Comparison of ENCODE assay signal across 14 cellular contexts in genomic region chr9:107112707-107113243, GRCh38.
A peak's percentile ranks its signal among the peaks of the same experiment; 100 is the strongest.
DNase-seq lines count a peak whose midpoint lies in the region; ATAC-seq, FAIRE-seq and TF ChIP-seq lines count a peak whose summit lies in the region.
"Had no signal": no experiment of that assay in that cellular context is flagged by ENCODE, and none has a peak within 500 bp of the region (broad histone marks: within the 10 kb centered on the region; RNA-seq: fewer than 3 reads in every experiment).

No MANE protein-coding gene starts in this region.

- CTCF ChIA-PET in GM12878 (lab: Yijun Ruan, JAX), result no interaction called here
- CTCF ChIA-PET in Calu3 (lab: Charles Lee), result no interaction called here

- in situ Hi-C loops in GM12878 (cut with MboI), result no loop called here

- H3K4me3 Mint-ChIP-seq in Calu3 (ENCODE audit: low read depth, unreplicated experiment), result no peak overlapping the region
- H3K4me3 Mint-ChIP-seq: CD8-positive, alpha-beta memory T cell had no signal

- TF ChIP-seq EP300 in GM12878 (IDR thresholded peaks at IDR 0.05; ENCODE audit: borderline replicate concordance in 1 of 2, control insufficient read depth in 1 of 2, low read depth in 2 of 2, low read length in 2 of 2), result 0 out of 4 replicates have a peak, but pooled peaks of 1 of the 2 experiments have one; percentile 27

- no peak overlapping the region for H3K9ac ChIP-seq in GM12878 (ENCODE audit: control insufficient read depth, insufficient read depth, low read length)

- no peak overlapping the region for H3K4me3 ChIP-seq in GM12878
- H3K4me3 ChIP-seq: Peyer's patch had no signal

- SMC1A ChIA-PET in GM12878 (lab: Charles Lee; ENCODE audit: uncharacterized antibody, unreplicated experiment), result no interaction called here

- TF ChIP-seq CTCF in GM12878 (IDR thresholded peaks at IDR 0.05 in 2 of 3, conservative IDR thresholded peaks at IDR 0.05 in 1 of 3; ENCODE audit: control insufficient read depth in 2 of 3, extremely low read depth in 1 of 3, insufficient read depth in 1 of 3, low read depth in 3 of 3, low read length in 3 of 3) (no peak), Calu3 (IDR thresholded peaks at IDR 0.05; ENCODE audit: unreplicated experiment) (no peak)

- H3K4me1 ChIP-seq in GM12878 (ENCODE audit: control insufficient read depth, insufficient read depth, low read length), result peaks cover 14% of the 10 kb centered on the region
- H3K4me1 ChIP-seq: Peyer's patch had no signal

- no peak overlapping the region; the same call in 1 of the 2 replicates for H3K27ac ChIP-seq in GM12878 (ENCODE audit: control insufficient read depth, insufficient read depth)
- H3K27ac ChIP-seq: Peyer's patch had no signal

- peak; percentile 48 for ATAC-seq in GM18873 (IDR thresholded peaks at IDR 0.05; ENCODE audit: low FRiP score, unreplicated experiment)
- ATAC-seq in GM21576 (IDR thresholded peaks at IDR 0.05; ENCODE audit: unreplicated experiment), result peak; percentile 85
- peak; percentile 88 for ATAC-seq in HG03103 (IDR thresholded peaks at IDR 0.05; ENCODE audit: low read depth, unreplicated experiment)
- peak; percentile 96 for ATAC-seq in GM12878
- ATAC-seq: activated naive CD4-positive, alpha-beta T cell treated with anti-CD3 and anti-CD28 coated beads, Interleukin-2, amount 50 U/mL, for 72 hours had no signal

- intact Hi-C loops in GM12878 (cut with micrococcal nuclease; ENCODE audit: unreplicated experiment), result loop anchor here (1.0 kb wide), 1 partner anchor 74 kb away; no protein-coding TSS in a partner anchor
- intact Hi-C loops in Calu3 (cut with micrococcal nuclease; ENCODE audit: unreplicated experiment), result no loop called here

- no peak for TF ChIP-seq POLR2A in GM12878 (IDR thresholded peaks at IDR 0.05; ENCODE audit: low read depth, low read length)

- no peak for TF ChIP-seq RAD21 in GM12878 (IDR thresholded peaks at IDR 0.05; ENCODE audit: insufficient read depth, low read depth, low read length)

- BruUV-seq in GM12878 (replicated peaks; lab: Mats Ljungman, UMichigan), result no TSS peak
- no TSS peak for BruUV-seq in Calu3 (replicated peaks; lab: Mats Ljungman, UMichigan)

- H3K4me1 Mint-ChIP-seq in Calu3 (ENCODE audit: low read depth, unreplicated experiment), result no peaks in the 10 kb centered on the region

- no peaks in the 10 kb centered on the region for H3K9me3 Mint-ChIP-seq in Calu3 (ENCODE audit: low read depth, unreplicated experiment)

- H3K27me3 Mint-ChIP-seq in Calu3 (ENCODE audit: unreplicated experiment), result peaks cover 69% of the 10 kb centered on the region

- 0% methylated on average over 1 of the region's 1 CpG for WGBS in GM12878 (ENCODE audit: insufficient coverage, insufficient replicate concordance, low lambda C conversion rate, missing lambda C conversion rate)

- H3K9me3 ChIP-seq in GM12878 (replicated peaks; ENCODE audit: control insufficient read depth, insufficient read depth, low read length), result no peaks in the 10 kb centered on the region
- H3K9me3 ChIP-seq: Peyer's patch had no signal

- FAIRE-seq in GM12878 (lab: Jason Lieb, UNC), result no peak

- no peaks in the 10 kb centered on the region for H3K36me3 Mint-ChIP-seq in Calu3 (ENCODE audit: insufficient read depth, unreplicated experiment)
- H3K36me3 Mint-ChIP-seq: activated naive CD4-positive, alpha-beta T cell treated with anti-CD3 and anti-CD28 coated beads, Interleukin-2, amount 50 U/mL, for 72 hours; CD8-positive, alpha-beta memory T cell had no signal

- RAD21 ChIA-PET in GM12878 (lab: Charles Lee; ENCODE audit: unreplicated experiment), result no interaction called here

- POLR2A ChIA-PET in GM12878 (lab: Charles Lee), result interaction anchor here (0.7 kb wide), 1 partner anchor 69 kb away, joined by 3 read pairs; no protein-coding TSS in a partner anchor

- H3K79me2 ChIP-seq in GM12878 (ENCODE audit: control insufficient read depth, insufficient read depth, low read length), result no peaks in the 10 kb centered on the region

- H3K27me3 ChIP-seq in GM12878 (replicated peaks in 1 of 2; ENCODE audit: control insufficient read depth in 2 of 2, insufficient read depth in 2 of 2, low read length in 1 of 2), result no peaks in the 10 kb centered on the region; a peak in 1 of 4 replicates
- H3K27me3 ChIP-seq: Peyer's patch had no signal

- H2AFZ ChIP-seq in GM12878 (ENCODE audit: control insufficient read depth, low read depth, low read length), result no peak overlapping the region

- DNase-seq in GM12878 (ENCODE audit: low read depth, low spot score), result peak; percentile 27
- DNase-seq in NCI-H345 treated with DMSO at 0.1 percent for 48 hours (lab: John Stamatoyannopoulos, UW; ENCODE audit: unreplicated experiment), result no peak
- no peak for DNase-seq in NCI-H1048 (lab: John Stamatoyannopoulos, UW)
- no peak for DNase-seq in Calu3
- DNase-seq: CD8-positive, alpha-beta memory T cell; NCI-H2171 treated with DMSO at 0.1 percent for 48 hours; Peyer's patch; posterior cingulate gyrus; stimulated activated naive CD4-positive, alpha-beta T cell treated with Interleukin-2 at 50 U/mL for 16 hours; T-helper 2 cell had no signal

- H3K36me3 ChIP-seq in GM12878 (ENCODE audit: control insufficient read depth in 2 of 2, insufficient read depth in 2 of 2, low read length in 1 of 2), result no peaks in the 10 kb centered on the region
- H3K36me3 ChIP-seq: Peyer's patch had no signal

- H3K27ac Mint-ChIP-seq in Calu3 (ENCODE audit: unreplicated experiment), result no peak overlapping the region
- H3K27ac Mint-ChIP-seq: activated naive CD4-positive, alpha-beta T cell treated with anti-CD3 and anti-CD28 coated beads, Interleukin-2, amount 50 U/mL, for 72 hours had no signal

- H3K4me2 ChIP-seq in GM12878 (ENCODE audit: control insufficient read depth, insufficient read depth), result peak overlapping the region; percentile 27; the same call in 1 of the 2 replicates

- H4K20me1 ChIP-seq in GM12878 (ENCODE audit: control insufficient read depth, insufficient read depth), result no peaks in the 10 kb centered on the region

TF ChIP-seq in GM12878, 131 proteins besides CTCF, POLR2A, EP300 and RAD21 (continues in another document):
- TF ChIP-seq CBFB (IDR thresholded peaks at IDR 0.05; ENCODE audit: low read depth) (no peak), MYB (IDR thresholded peaks at IDR 0.05; ENCODE audit: borderline replicate concordance, low read depth, low read length) (no peak), E2F4 (IDR thresholded peaks at IDR 0.05; ENCODE audit: low read depth, low read length) (no peak), PKNOX1 (IDR thresholded peaks at IDR 0.05) (no peak), RAD51 (IDR thresholded peaks at IDR 0.05) (no peak), ESRRA (IDR thresholded peaks at IDR 0.05; ENCODE audit: low read length) (no peak), IKZF2 (IDR thresholded peaks at IDR 0.05) (peak; percentile 55 to 65; a peak in 2 of 4 replicates), E2F8 (IDR thresholded peaks at IDR 0.05; ENCODE audit: low read depth, partially characterized antibody) (no peak), POLR2AphosphoS2 (IDR thresholded peaks at IDR 0.05; ENCODE audit: low read depth, low read length) (no peak)
- TF ChIP-seq, protein P1, sequence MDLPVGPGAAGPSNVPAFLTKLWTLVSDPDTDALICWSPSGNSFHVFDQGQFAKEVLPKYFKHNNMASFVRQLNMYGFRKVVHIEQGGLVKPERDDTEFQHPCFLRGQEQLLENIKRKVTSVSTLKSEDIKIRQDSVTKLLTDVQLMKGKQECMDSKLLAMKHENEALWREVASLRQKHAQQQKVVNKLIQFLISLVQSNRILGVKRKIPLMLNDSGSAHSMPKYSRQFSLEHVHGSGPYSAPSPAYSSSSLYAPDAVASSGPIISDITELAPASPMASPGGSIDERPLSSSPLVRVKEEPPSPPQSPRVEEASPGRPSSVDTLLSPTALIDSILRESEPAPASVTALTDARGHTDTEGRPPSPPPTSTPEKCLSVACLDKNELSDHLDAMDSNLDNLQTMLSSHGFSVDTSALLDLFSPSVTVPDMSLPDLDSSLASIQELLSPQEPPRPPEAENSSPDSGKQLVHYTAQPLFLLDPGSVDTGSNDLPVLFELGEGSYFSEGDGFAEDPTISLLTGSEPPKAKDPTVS (IDR thresholded peaks at IDR 0.05; ENCODE audit: low read depth, low read length), result no peak
